In genomic region chr19:1652471-1653299, GRCh38 we compare ENCODE assay signal across 1 cellular context.
TF ChIP-seq lines count a peak whose summit lies in the region.

Gene TCF3 (minus strand): TSS chr19:1652615. CDS start chr19:1650248, 2,367 bp downstream.

TF ChIP-seq in HepG2, 621 proteins besides CTCF, POLR2A, EP300 and RAD21 (continued from another document):
- peak; percentile 81 for TF ChIP-seq KMT2B (CRISPR knock-in tag; IDR thresholded peaks at IDR 0.05)
- TF ChIP-seq, protein P1, sequence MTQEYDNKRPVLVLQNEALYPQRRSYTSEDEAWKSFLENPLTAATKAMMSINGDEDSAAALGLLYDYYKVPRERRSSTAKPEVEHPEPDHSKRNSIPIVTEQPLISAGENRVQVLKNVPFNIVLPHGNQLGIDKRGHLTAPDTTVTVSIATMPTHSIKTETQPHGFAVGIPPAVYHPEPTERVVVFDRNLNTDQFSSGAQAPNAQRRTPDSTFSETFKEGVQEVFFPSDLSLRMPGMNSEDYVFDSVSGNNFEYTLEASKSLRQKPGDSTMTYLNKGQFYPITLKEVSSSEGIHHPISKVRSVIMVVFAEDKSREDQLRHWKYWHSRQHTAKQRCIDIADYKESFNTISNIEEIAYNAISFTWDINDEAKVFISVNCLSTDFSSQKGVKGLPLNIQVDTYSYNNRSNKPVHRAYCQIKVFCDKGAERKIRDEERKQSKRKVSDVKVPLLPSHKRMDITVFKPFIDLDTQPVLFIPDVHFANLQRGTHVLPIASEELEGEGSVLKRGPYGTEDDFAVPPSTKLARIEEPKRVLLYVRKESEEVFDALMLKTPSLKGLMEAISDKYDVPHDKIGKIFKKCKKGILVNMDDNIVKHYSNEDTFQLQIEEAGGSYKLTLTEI (CRISPR knock-in tag; conservative IDR thresholded peaks at IDR 0.05) = no peak
- no peak for TF ChIP-seq ISX (CRISPR knock-in tag; conservative IDR thresholded peaks at IDR 0.05)
- TF ChIP-seq HOMEZ (CRISPR knock-in tag; IDR thresholded peaks at IDR 0.05; ENCODE audit: low read depth) = no peak
- TF ChIP-seq HNF1A (IDR thresholded peaks at IDR 0.05; ENCODE audit: low read depth) = no peak
- peak; percentile 43; the same call in 1 of the 2 replicates for TF ChIP-seq HNF1A (CRISPR knock-in tag; IDR thresholded peaks at IDR 0.05; ENCODE audit: borderline replicate concordance)
- TF ChIP-seq ZNF747 (CRISPR knock-in tag; IDR thresholded peaks at IDR 0.05; ENCODE audit: borderline replicate concordance) = no peak; the same call in 1 of the 2 replicates
- TF ChIP-seq, protein P2, sequence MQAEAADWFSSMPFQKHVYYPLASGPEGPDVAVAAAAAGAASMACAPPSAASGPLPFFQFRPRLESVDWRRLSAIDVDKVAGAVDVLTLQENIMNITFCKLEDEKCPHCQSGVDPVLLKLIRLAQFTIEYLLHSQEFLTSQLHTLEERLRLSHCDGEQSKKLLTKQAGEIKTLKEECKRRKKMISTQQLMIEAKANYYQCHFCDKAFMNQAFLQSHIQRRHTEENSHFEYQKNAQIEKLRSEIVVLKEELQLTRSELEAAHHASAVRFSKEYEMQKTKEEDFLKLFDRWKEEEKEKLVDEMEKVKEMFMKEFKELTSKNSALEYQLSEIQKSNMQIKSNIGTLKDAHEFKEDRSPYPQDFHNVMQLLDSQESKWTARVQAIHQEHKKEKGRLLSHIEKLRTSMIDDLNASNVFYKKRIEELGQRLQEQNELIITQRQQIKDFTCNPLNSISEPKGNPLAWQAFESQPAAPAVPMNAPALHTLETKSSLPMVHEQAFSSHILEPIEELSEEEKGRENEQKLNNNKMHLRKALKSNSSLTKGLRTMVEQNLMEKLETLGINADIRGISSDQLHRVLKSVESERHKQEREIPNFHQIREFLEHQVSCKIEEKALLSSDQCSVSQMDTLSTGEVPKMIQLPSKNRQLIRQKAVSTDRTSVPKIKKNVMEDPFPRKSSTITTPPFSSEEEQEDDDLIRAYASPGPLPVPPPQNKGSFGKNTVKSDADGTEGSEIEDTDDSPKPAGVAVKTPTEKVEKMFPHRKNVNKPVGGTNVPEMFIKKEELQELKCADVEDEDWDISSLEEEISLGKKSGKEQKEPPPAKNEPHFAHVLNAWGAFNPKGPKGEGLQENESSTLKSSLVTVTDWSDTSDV (CRISPR knock-in tag; IDR thresholded peaks at IDR 0.05) = 0 out of 2 replicates have a peak, but pooled peaks have one; percentile 51
- TF ChIP-seq ZNF432 (CRISPR knock-in tag; IDR thresholded peaks at IDR 0.05; ENCODE audit: borderline replicate concordance) = no peak
- TF ChIP-seq ZFP36 (IDR thresholded peaks at IDR 0.05; ENCODE audit: borderline replicate concordance, low read depth, low read length, partially characterized antibody) = no peak
- TF ChIP-seq MIXL1 (CRISPR knock-in tag; IDR thresholded peaks at IDR 0.05) = no peak
- TF ChIP-seq, protein P3, sequence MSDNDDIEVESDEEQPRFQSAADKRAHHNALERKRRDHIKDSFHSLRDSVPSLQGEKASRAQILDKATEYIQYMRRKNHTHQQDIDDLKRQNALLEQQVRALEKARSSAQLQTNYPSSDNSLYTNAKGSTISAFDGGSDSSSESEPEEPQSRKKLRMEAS (IDR thresholded peaks at IDR 0.05) = peak; percentile 11
- no peak for TF ChIP-seq JUNB (CRISPR knock-in tag; IDR thresholded peaks at IDR 0.05; ENCODE audit: borderline replicate concordance)
- no peak for TF ChIP-seq ZNF562 (CRISPR knock-in tag; IDR thresholded peaks at IDR 0.05; ENCODE audit: borderline replicate concordance)
- TF ChIP-seq ZNF17 (CRISPR knock-in tag; IDR thresholded peaks at IDR 0.05) = no peak
- no peak for TF ChIP-seq ZNF781 (CRISPR knock-in tag; IDR thresholded peaks at IDR 0.05; ENCODE audit: borderline replicate concordance, not compliant biosample characterization)
- peak; percentile 80 for TF ChIP-seq SKI (IDR thresholded peaks at IDR 0.05; ENCODE audit: partially characterized antibody)
- TF ChIP-seq, protein P4, sequence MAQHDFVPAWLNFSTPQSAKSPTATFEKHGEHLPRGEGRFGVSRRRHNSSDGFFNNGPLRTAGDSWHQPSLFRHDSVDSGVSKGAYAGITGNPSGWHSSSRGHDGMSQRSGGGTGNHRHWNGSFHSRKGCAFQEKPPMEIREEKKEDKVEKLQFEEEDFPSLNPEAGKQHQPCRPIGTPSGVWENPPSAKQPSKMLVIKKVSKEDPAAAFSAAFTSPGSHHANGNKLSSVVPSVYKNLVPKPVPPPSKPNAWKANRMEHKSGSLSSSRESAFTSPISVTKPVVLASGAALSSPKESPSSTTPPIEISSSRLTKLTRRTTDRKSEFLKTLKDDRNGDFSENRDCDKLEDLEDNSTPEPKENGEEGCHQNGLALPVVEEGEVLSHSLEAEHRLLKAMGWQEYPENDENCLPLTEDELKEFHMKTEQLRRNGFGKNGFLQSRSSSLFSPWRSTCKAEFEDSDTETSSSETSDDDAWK (CRISPR knock-in tag; IDR thresholded peaks at IDR 0.05) = no peak
- TF ChIP-seq, protein P5, sequence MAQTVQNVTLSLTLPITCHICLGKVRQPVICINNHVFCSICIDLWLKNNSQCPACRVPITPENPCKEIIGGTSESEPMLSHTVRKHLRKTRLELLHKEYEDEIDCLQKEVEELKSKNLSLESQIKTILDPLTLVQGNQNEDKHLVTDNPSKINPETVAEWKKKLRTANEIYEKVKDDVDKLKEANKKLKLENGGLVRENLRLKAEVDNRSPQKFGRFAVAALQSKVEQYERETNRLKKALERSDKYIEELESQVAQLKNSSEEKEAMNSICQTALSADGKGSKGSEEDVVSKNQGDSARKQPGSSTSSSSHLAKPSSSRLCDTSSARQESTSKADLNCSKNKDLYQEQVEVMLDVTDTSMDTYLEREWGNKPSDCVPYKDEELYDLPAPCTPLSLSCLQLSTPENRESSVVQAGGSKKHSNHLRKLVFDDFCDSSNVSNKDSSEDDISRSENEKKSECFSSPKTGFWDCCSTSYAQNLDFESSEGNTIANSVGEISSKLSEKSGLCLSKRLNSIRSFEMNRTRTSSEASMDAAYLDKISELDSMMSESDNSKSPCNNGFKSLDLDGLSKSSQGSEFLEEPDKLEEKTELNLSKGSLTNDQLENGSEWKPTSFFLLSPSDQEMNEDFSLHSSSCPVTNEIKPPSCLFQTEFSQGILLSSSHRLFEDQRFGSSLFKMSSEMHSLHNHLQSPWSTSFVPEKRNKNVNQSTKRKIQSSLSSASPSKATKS (CRISPR knock-in tag; IDR thresholded peaks at IDR 0.05) = no peak
- no peak for TF ChIP-seq WIZ (CRISPR knock-in tag; IDR thresholded peaks at IDR 0.05)
- no peak for TF ChIP-seq ZBTB46 (CRISPR knock-in tag; IDR thresholded peaks at IDR 0.05; ENCODE audit: borderline replicate concordance)
- peak; percentile 74 for TF ChIP-seq ZNF574 (CRISPR knock-in tag; IDR thresholded peaks at IDR 0.05)
- no peak for TF ChIP-seq ZNF703 (CRISPR knock-in tag; IDR thresholded peaks at IDR 0.05; ENCODE audit: borderline replicate concordance)
TF ChIP-seq in HepG2: peak in this region for 234.
